11 cellular contexts compared by ENCODE assay signal in the genomic region with DNA sequence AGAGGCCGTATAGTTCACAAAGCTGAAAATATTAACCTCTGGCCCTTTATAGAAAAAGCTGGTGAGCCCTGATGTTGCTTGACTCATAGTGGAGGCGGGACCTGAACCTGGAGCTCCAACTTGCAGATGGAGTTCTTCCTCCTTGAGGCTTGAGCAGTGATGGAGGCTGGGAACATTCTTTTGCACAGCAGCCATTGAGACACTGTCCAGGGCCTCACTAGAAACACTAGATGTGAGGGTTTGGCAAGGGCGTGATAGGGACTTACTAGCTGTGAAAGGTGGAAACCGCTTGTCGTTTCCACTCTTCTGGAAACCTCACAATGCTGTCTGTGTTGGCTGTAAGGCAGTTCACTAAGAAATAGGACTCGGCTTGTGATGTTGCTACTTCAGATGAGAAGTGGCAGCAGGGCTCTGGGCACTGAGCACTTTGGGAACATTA. TPM values are rescaled to one million over a fixed set of nuclear protein-coding genes. Genes with fewer than 3 reads are reported as not detected.
A peak's percentile ranks its signal among the peaks of the same experiment; 100 is the strongest.
DNase-seq lines count a peak whose midpoint lies in the region; ATAC-seq and TF ChIP-seq lines count a peak whose summit lies in the region.
"Had no signal": no experiment of that assay in that cellular context is flagged by ENCODE, and none has a peak within 500 bp of the region (broad histone marks: within the 10 kb centered on the region; RNA-seq: fewer than 3 reads in every experiment).

No MANE protein-coding gene starts in this region.

- no peaks in the 10 kb centered on the region for H3K36me3 Mint-ChIP-seq in activated CD4-positive, alpha-beta T cell treated with anti-CD3 and anti-CD28 coated beads for 36 hours (ENCODE audit: low read depth)
- H3K36me3 Mint-ChIP-seq: activated naive CD8-positive, alpha-beta T cell treated with anti-CD3 and anti-CD28 coated beads, Interleukin-2, amount 10 ng/mL, durations not matched to agents 7 days and 5 days had no signal

- peak overlapping the region; percentile 18 for H3K4me3 ChIP-seq in lower lobe of right lung
- no peak overlapping the region for H3K4me3 ChIP-seq in upper lobe of right lung

- TF ChIP-seq CTCF in lower lobe of right lung (IDR thresholded peaks at IDR 0.05) = no peak
- no peak for TF ChIP-seq CTCF in upper lobe of right lung (IDR thresholded peaks at IDR 0.05)

- H3K4me1 ChIP-seq in lower lobe of right lung = peaks cover 64% of the 10 kb centered on the region
- H3K4me1 ChIP-seq in upper lobe of right lung = peaks cover 42% of the 10 kb centered on the region

- no peak overlapping the region for H3K27ac Mint-ChIP-seq in activated CD4-positive, alpha-beta T cell treated with anti-CD3 and anti-CD28 coated beads for 36 hours
- H3K27ac Mint-ChIP-seq: activated naive CD8-positive, alpha-beta T cell treated with anti-CD3 and anti-CD28 coated beads, Interleukin-2, amount 10 ng/mL, durations not matched to agents 7 days and 5 days had no signal

- POLR2A ChIA-PET in activated CD4-positive, alpha-beta T cell treated with anti-CD3 and anti-CD28 coated beads for 36 hours (lab: Charles Lee) = no interaction called here

- CTCF ChIA-PET in activated CD4-positive, alpha-beta T cell treated with anti-CD3 and anti-CD28 coated beads for 36 hours (lab: Charles Lee) = no interaction called here

- H3K36me3 ChIP-seq in lower lobe of right lung = peaks cover 37% of the 10 kb centered on the region
- peaks cover 15% of the 10 kb centered on the region for H3K36me3 ChIP-seq in upper lobe of right lung

- no peaks in the 10 kb centered on the region for H3K9me3 Mint-ChIP-seq in activated CD4-positive, alpha-beta T cell treated with anti-CD3 and anti-CD28 coated beads for 36 hours (ENCODE audit: low read depth)
- H3K9me3 Mint-ChIP-seq: activated naive CD8-positive, alpha-beta T cell treated with anti-CD3 and anti-CD28 coated beads, Interleukin-2, amount 10 ng/mL, durations not matched to agents 7 days and 5 days had no signal

- DNase-seq in lower lobe of right lung = no peak
- DNase-seq in upper lobe of right lung = no peak
- no peak for DNase-seq in activated CD4-positive, alpha-beta T cell treated with anti-CD3 and anti-CD28 coated beads for 36 hours
- DNase-seq: activated CD4-positive, alpha-beta T cell treated with anti-CD3 and anti-CD28 coated beads for 1 hour; activated naive CD8-positive, alpha-beta T cell treated with anti-CD3 and anti-CD28 coated beads, Interleukin-2, amount 10 ng/mL, durations not matched to agents 7 days and 5 days; NCI-H1105 treated with DMSO at 0.1 percent for 48 hours had no signal

- no peak overlapping the region for H3K4me3 Mint-ChIP-seq in activated CD4-positive, alpha-beta T cell treated with anti-CD3 and anti-CD28 coated beads for 36 hours
- H3K4me3 Mint-ChIP-seq: activated naive CD8-positive, alpha-beta T cell treated with anti-CD3 and anti-CD28 coated beads, Interleukin-2, amount 10 ng/mL, durations not matched to agents 7 days and 5 days had no signal

- ATAC-seq in GM21619 (IDR thresholded peaks at IDR 0.05; ENCODE audit: unreplicated experiment) (peak; percentile 10), SK-N-SH treated with all-trans-retinoic acid at 6 μM for 48 hours (peak; percentile 57), lower lobe of right lung (peak; percentile 40 to 50), upper lobe of right lung (peak; percentile 56), HG03135 (IDR thresholded peaks at IDR 0.05; ENCODE audit: unreplicated experiment) (no peak), GM19035 (IDR thresholded peaks at IDR 0.05; ENCODE audit: unreplicated experiment) (no peak)
- ATAC-seq in activated CD4-positive, alpha-beta T cell treated with anti-CD3 and anti-CD28 coated beads for 36 hours = no peak

- H3K27ac ChIP-seq in lower lobe of right lung (no peak overlapping the region), upper lobe of right lung (no peak overlapping the region)
- H3K27ac ChIP-seq: RWPE1 had no signal

- intact Hi-C loops in lower lobe of right lung (cut with DNase I) = no loop called here
- intact Hi-C loops in upper lobe of right lung (cut with DNase I) = no loop called here
- intact Hi-C loops in activated CD4-positive, alpha-beta T cell treated with anti-CD3 and anti-CD28 coated beads for 36 hours (cut with DNase I, micrococcal nuclease) = no loop called here

- H3K4me1 Mint-ChIP-seq in activated CD4-positive, alpha-beta T cell treated with anti-CD3 and anti-CD28 coated beads for 36 hours = no peaks in the 10 kb centered on the region

- peaks cover 4% of the 10 kb centered on the region for H3K27me3 Mint-ChIP-seq in activated CD4-positive, alpha-beta T cell treated with anti-CD3 and anti-CD28 coated beads for 36 hours

- H3K27me3 ChIP-seq in lower lobe of right lung (ENCODE audit: low read depth) (no peaks in the 10 kb centered on the region), upper lobe of right lung (no peaks in the 10 kb centered on the region)

- H3K9me3 ChIP-seq in lower lobe of right lung (no peaks in the 10 kb centered on the region), upper lobe of right lung (no peaks in the 10 kb centered on the region)

TF ChIP-seq in SK-N-SH treated with all-trans-retinoic acid at 6 μM for 48 hours, 23 proteins besides CTCF, POLR2A, EP300 and RAD21 (continues in another document):
- no peak for TF ChIP-seq TSHZ2 (CRISPR knock-in tag; IDR thresholded peaks at IDR 0.05)
- TF ChIP-seq CREB5 (CRISPR knock-in tag; IDR thresholded peaks at IDR 0.05; ENCODE audit: low read depth) = no peak
- no peak for TF ChIP-seq ZNF70 (CRISPR knock-in tag; IDR thresholded peaks at IDR 0.05)
- no peak for TF ChIP-seq ESRRG (CRISPR knock-in tag; IDR thresholded peaks at IDR 0.05)
- TF ChIP-seq ZNF8 (CRISPR knock-in tag; IDR thresholded peaks at IDR 0.05) = no peak
- TF ChIP-seq ZFP30 (CRISPR knock-in tag; IDR thresholded peaks at IDR 0.05) = no peak
- TF ChIP-seq ZNF565 (CRISPR knock-in tag; conservative IDR thresholded peaks at IDR 0.05; ENCODE audit: low read depth) = no peak
- TF ChIP-seq ZC3H10 (CRISPR knock-in tag; IDR thresholded peaks at IDR 0.05) = no peak
- no peak for TF ChIP-seq ISL1 (CRISPR knock-in tag; IDR thresholded peaks at IDR 0.05)
- TF ChIP-seq, protein P1, sequence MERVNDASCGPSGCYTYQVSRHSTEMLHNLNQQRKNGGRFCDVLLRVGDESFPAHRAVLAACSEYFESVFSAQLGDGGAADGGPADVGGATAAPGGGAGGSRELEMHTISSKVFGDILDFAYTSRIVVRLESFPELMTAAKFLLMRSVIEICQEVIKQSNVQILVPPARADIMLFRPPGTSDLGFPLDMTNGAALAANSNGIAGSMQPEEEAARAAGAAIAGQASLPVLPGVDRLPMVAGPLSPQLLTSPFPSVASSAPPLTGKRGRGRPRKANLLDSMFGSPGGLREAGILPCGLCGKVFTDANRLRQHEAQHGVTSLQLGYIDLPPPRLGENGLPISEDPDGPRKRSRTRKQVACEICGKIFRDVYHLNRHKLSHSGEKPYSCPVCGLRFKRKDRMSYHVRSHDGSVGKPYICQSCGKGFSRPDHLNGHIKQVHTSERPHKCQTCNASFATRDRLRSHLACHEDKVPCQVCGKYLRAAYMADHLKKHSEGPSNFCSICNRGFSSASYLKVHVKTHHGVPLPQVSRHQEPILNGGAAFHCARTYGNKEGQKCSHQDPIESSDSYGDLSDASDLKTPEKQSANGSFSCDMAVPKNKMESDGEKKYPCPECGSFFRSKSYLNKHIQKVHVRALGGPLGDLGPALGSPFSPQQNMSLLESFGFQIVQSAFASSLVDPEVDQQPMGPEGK (CRISPR knock-in tag; IDR thresholded peaks at IDR 0.05; ENCODE audit: borderline replicate concordance) = no peak

RNA-seq across cellular contexts. Expression of gene SMAD6, which starts 12.5 kb away (rescaled TPM):
- 159 TPM for total RNA-seq in lower lobe of right lung
- 167 TPM for total RNA-seq in upper lobe of right lung
- total RNA-seq in activated CD4-positive, alpha-beta T cell treated with anti-CD3 and anti-CD28 coated beads for 36 hours = under 1 TPM; 0.19 to 0.23 TPM

Comparison
In these comparisons a context has a peak if more than half of its experiments do, and no peak if none do; other contexts are left out.
1. ATAC-seq: peak in GM21619 (single experiment), SK-N-SH treated with all-trans-retinoic acid at 6 μM for 48 hours (single experiment), lower lobe of right lung (2 of 2) and upper lobe of right lung (single experiment); none in HG03135 (single experiment), GM19035 (single experiment) and activated CD4-positive, alpha-beta T cell treated with anti-CD3 and anti-CD28 coated beads for 36 hours (single experiment).
2. RNA of gene SMAD6, which starts 12.5 kb away (total RNA-seq): 167 TPM in upper lobe of right lung (single experiment) and 159 TPM in lower lobe of right lung (single experiment); 0.19 to 0.23 TPM in activated CD4-positive, alpha-beta T cell treated with anti-CD3 and anti-CD28 coated beads for 36 hours; every median in the first group is over 100 times any median in the second.